ENCODE assay signal across 24 cellular contexts in the genomic region with DNA sequence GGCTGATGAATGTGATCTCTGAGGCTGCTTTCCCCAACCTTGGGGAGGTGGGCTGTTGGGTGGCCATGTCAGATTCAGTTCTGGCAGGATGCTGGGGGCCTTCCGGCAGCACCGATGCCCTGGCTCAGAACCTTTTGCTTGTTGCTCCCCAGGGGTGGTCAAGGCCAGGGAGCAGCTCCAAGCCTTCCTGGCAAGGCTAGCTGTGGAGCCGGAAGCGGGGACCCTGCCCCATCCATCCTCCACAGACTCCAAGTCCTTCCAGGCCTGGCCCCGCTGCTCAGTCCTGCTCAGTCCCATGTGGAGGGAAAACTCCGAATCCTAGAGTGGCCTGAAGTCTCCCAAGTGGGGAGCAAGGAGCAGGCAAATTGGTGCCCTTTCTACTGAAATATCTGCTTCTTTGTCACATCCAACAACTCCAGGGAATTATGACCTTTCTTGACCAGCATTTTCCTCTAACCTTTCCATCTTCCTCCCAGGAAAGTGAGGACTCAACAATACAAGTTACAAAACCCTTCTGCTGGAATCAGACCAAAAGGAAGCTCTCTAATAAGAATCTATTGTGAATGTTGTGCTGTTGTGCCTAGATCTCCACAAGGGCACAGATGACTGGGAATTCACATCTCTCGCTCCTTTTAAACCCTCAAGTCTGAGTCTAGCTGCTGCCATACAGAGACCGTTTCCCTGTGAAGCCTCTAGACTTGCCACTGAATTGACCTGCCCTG.
A peak's percentile ranks its signal among the peaks of the same experiment; 100 is the strongest.
DNase-seq lines count a peak whose midpoint lies in the region; ATAC-seq, FAIRE-seq and TF ChIP-seq lines count a peak whose summit lies in the region.
"Had no signal": no experiment of that assay in that cellular context is flagged by ENCODE, and none has a peak within 500 bp of the region (broad histone marks: within the 10 kb centered on the region; RNA-seq: fewer than 3 reads in every experiment).

No MANE protein-coding gene starts in this region.

- H2BK12ac ChIP-seq in trophoblast cell (ENCODE audit: low read length), result no peak overlapping the region

- H2BK5ac ChIP-seq in trophoblast cell (ENCODE audit: low read depth, low read length, poor library complexity), result no peak overlapping the region

- TF ChIP-seq EP300 in HepG2 (IDR thresholded peaks at IDR 0.05; ENCODE audit: low read depth in 2 of 2, low read length in 2 of 2) (no peak), HepG2 (CRISPR knock-in tag; IDR thresholded peaks at IDR 0.05; ENCODE audit: borderline replicate concordance) (no peak)

- H4K20me1 ChIP-seq in HepG2 (ENCODE audit: insufficient read depth, low read length), result no peaks in the 10 kb centered on the region

- H3K4me1 ChIP-seq in breast epithelium, result peaks cover 3 to 29% of the 10 kb centered on the region in 2 donors
- peaks cover 33% of the 10 kb centered on the region for H3K4me1 ChIP-seq in HepG2 (ENCODE audit: insufficient read depth, low read length)
- peaks cover 30% of the 10 kb centered on the region for H3K4me1 ChIP-seq in psoas muscle
- H3K4me1 ChIP-seq in uterus, result peaks cover 6 to 7% of the 10 kb centered on the region in 2 donors
- H3K4me1 ChIP-seq in trophoblast cell (ENCODE audit: control insufficient read depth in 1 of 2, insufficient read depth in 2 of 2, low read length in 2 of 2), result peaks cover 0 to 2% of the 10 kb centered on the region in 2 experiments
- H3K4me1 ChIP-seq: testis had no signal

- H2BK120ac ChIP-seq in trophoblast cell (ENCODE audit: insufficient read depth, low read length, poor library complexity), result no peak overlapping the region

- no peak overlapping the region for H4K8ac ChIP-seq in trophoblast cell (ENCODE audit: low read depth, low read length)

- H3K4me3 Mint-ChIP-seq in MCF 10A (ENCODE audit: unreplicated experiment) (no peak overlapping the region), Calu3 (ENCODE audit: low read depth, unreplicated experiment) (no peak overlapping the region)
- H3K4me3 Mint-ChIP-seq: activated B cell treated with CpG ODN at 0.5 μM for 24 hours; activated CD4-positive, alpha-beta memory T cell treated with anti-CD3 and anti-CD28 coated beads for 36 hours; naive B cell had no signal

- POLR2A ChIA-PET in MCF 10A (lab: Yijun Ruan, JAX) (interaction anchor here (2.0 kb wide), 1 partner anchor 20 kb away, joined by 4 read pairs; no protein-coding TSS in a partner anchor), HepG2 (lab: Yijun Ruan, JAX) (interaction anchor here (0.9 to 1.1 kb wide), 2 partner anchors 11 to 17 kb away, joined by 3 to 4 read pairs; no protein-coding TSS in a partner anchor)

- CTCF ChIA-PET in MCF 10A (lab: Yijun Ruan, JAX) (interaction anchor here (0.6 kb wide), 1 partner anchor 38 kb away, joined by 3 read pairs; no protein-coding TSS in a partner anchor), HepG2 (lab: Yijun Ruan, JAX; ENCODE audit: low intra/inter-chr PET ratio, low total read pairs) (interaction anchor here (1.2 to 3.0 kb wide), 3 partner anchors 125 to 149 kb away, joined by 3 to 13 read pairs (median 4); no protein-coding TSS in a partner anchor), Calu3 (lab: Charles Lee) (no interaction called here)

- no peak for TF ChIP-seq RAD21 in HepG2 (CRISPR knock-in tag; IDR thresholded peaks at IDR 0.05)

- H3K9me3 ChIP-seq in breast epithelium (no peaks in the 10 kb centered on the region), HepG2 (ENCODE audit: low read length) (no peaks in the 10 kb centered on the region), psoas muscle (no peaks in the 10 kb centered on the region), uterus (no peaks in the 10 kb centered on the region), trophoblast cell (ENCODE audit: insufficient read depth, low read depth, low read length) (no peaks in the 10 kb centered on the region)
- H3K9me3 ChIP-seq: testis had no signal

- H3K27me3 Mint-ChIP-seq in MCF 10A (ENCODE audit: insufficient read depth, unreplicated experiment) (no peaks in the 10 kb centered on the region), Calu3 (ENCODE audit: unreplicated experiment) (peaks cover 8% of the 10 kb centered on the region)

- H4K12ac ChIP-seq in trophoblast cell (ENCODE audit: low read depth, low read length), result no peak overlapping the region

- TF ChIP-seq POLR2A in breast epithelium (IDR thresholded peaks at IDR 0.05), result no peak
- TF ChIP-seq POLR2A in HepG2 (IDR thresholded peaks at IDR 0.05; ENCODE audit: insufficient read depth in 1 of 2, low read depth in 2 of 2, low read length in 2 of 2), result no peak
- no peak for TF ChIP-seq POLR2A in uterus (IDR thresholded peaks at IDR 0.05)

- H3K18ac ChIP-seq in trophoblast cell (ENCODE audit: low read length), result no peak overlapping the region

- no peak overlapping the region for H4K91ac ChIP-seq in trophoblast cell (ENCODE audit: low read depth, low read length)

- intact Hi-C loops in breast epithelium (cut with DNase I; ENCODE audit: low total_unique reads) (no loop called here), MCF 10A (cut with micrococcal nuclease) (no loop called here), HepG2 (cut with micrococcal nuclease; ENCODE audit: unreplicated experiment) (loop anchor here (2.0 kb wide), 1 partner anchor 107 kb away; no protein-coding TSS in a partner anchor), psoas muscle (cut with DNase I) (no loop called here), uterus (cut with DNase I; ENCODE audit: low total_unique reads) (no loop called here), Calu3 (cut with micrococcal nuclease; ENCODE audit: unreplicated experiment) (no loop called here), head of caudate nucleus (cut with DNase I) (no loop called here)

- H3K79me2 ChIP-seq in HepG2 (ENCODE audit: insufficient read depth, low read length), result no peaks in the 10 kb centered on the region
- no peaks in the 10 kb centered on the region for H3K79me2 ChIP-seq in trophoblast cell (ENCODE audit: control insufficient read depth, insufficient read depth, low read length, poor library complexity)

- H3K4ac ChIP-seq in trophoblast cell (ENCODE audit: low read depth, low read length), result no peak overlapping the region

- H3K27me3 ChIP-seq in breast epithelium (no peaks in the 10 kb centered on the region), HepG2 (ENCODE audit: control insufficient read depth in 1 of 2, insufficient read depth in 2 of 2, low read length in 2 of 2) (no peaks in the 10 kb centered on the region; a peak in 1 of 5 replicates), psoas muscle (ENCODE audit: insufficient read depth in 3 of 3, low read length in 2 of 3) (no peaks in the 10 kb centered on the region), uterus (no peaks in the 10 kb centered on the region), trophoblast cell (ENCODE audit: insufficient read depth, low read length) (no peaks in the 10 kb centered on the region)
- H3K27me3 ChIP-seq: testis had no signal

- DNase-seq in breast epithelium (ENCODE audit: low spot score in 2 of 2), result no peak
- no peak for DNase-seq in MCF 10A (ENCODE audit: unreplicated experiment)
- no peak for DNase-seq in HepG2 (ENCODE audit: low spot score)
- DNase-seq in psoas muscle, result no peak
- DNase-seq in uterus, result no peak
- no peak for DNase-seq in Calu3
- no peak for DNase-seq in trophoblast cell
- no peak for DNase-seq in head of caudate nucleus
- DNase-seq: activated B cell treated with CpG ODN at 0.5 μM for 24 hours; activated CD4-positive, alpha-beta memory T cell treated with anti-CD3 and anti-CD28 coated beads for 36 hours; activated effector memory CD4-positive, alpha-beta T cell treated with anti-CD3 and anti-CD28 coated beads, Interleukin-2, amount 50 U/mL, for 16 hours; DMS79 treated with DMSO at 0.1 percent for 48 hours; naive B cell; NCI-H1048; NCI-H1930; SHP77; stimulated activated CD4-positive, alpha-beta T cell treated with anti-CD3 and anti-CD28 coated beads, Interleukin-1b, Interleukin-23, amount 100 ng/mL, for 48 hours; SW 1271; testis had no signal

- H2AFZ ChIP-seq in HepG2 (ENCODE audit: low read length), result no peak overlapping the region
- no peak overlapping the region for H2AFZ ChIP-seq in trophoblast cell (ENCODE audit: insufficient read depth, low read length, poor library complexity)

- no peak overlapping the region for H3K23ac ChIP-seq in trophoblast cell (ENCODE audit: low read length)

- H3K4me3 ChIP-seq in breast epithelium, result no peak overlapping the region
- H3K4me3 ChIP-seq in HepG2 (replicated peaks in 1 of 3; ENCODE audit: insufficient read depth in 1 of 3, low read depth in 2 of 3, low read length in 3 of 3), result no peak overlapping the region
- H3K4me3 ChIP-seq in psoas muscle, result no peak overlapping the region
- H3K4me3 ChIP-seq in uterus, result no peak overlapping the region
- no peak overlapping the region for H3K4me3 ChIP-seq in trophoblast cell (ENCODE audit: low read depth, low read length)
- H3K4me3 ChIP-seq: testis had no signal

- no peak overlapping the region for H3K9ac ChIP-seq in HepG2 (ENCODE audit: insufficient read depth, low read depth, low read length)
- no peak overlapping the region for H3K9ac ChIP-seq in trophoblast cell (ENCODE audit: low read length)
- H3K9ac ChIP-seq: KMS-11 had no signal

- H3K27ac Mint-ChIP-seq in MCF 10A (ENCODE audit: low read depth, unreplicated experiment) (no peak overlapping the region), Calu3 (ENCODE audit: unreplicated experiment) (no peak overlapping the region)
- H3K27ac Mint-ChIP-seq: activated B cell treated with CpG ODN at 0.5 μM for 24 hours; activated CD4-positive, alpha-beta memory T cell treated with anti-CD3 and anti-CD28 coated beads for 36 hours; naive B cell had no signal

- 88% methylated on average over 5 of the region's 8 CpGs for WGBS in HepG2 (ENCODE audit: low lambda C conversion rate)
- 76 to 79% (median 78%) methylated on average over 8 of the region's 8 CpGs for WGBS in psoas muscle, 3 donors
- WGBS in trophoblast cell (ENCODE audit: extremely low coverage, insufficient coverage, insufficient read length), result no CpG with 5 or more reads among the region's 8 CpGs

- peak overlapping the region; percentile 90 to 95 for H3K27ac ChIP-seq in breast epithelium
- H3K27ac ChIP-seq in HepG2 (ENCODE audit: extremely low read length, insufficient read depth, low read length), result no peak overlapping the region
- H3K27ac ChIP-seq in psoas muscle, result peak overlapping the region; percentile 12
- peak overlapping the region; percentile 70 to 78 for H3K27ac ChIP-seq in uterus
- H3K27ac ChIP-seq in trophoblast cell (ENCODE audit: low read depth, low read length), result no peak overlapping the region
- H3K27ac ChIP-seq: 22Rv1, KMS-11, testis had no signal

- FAIRE-seq in HepG2 (lab: Jason Lieb, UNC), result no peak
- FAIRE-seq: bronchial epithelial cell, GM12891, islet of Langerhans had no signal

- H3K4me2 ChIP-seq in HepG2 (ENCODE audit: low read depth, low read length) (no peak overlapping the region), trophoblast cell (ENCODE audit: low read length) (no peak overlapping the region)
- H3K4me2 ChIP-seq: KMS-11 had no signal

- no peaks in the 10 kb centered on the region for H3K36me3 ChIP-seq in breast epithelium
- no peaks in the 10 kb centered on the region for H3K36me3 ChIP-seq in HepG2 (replicated peaks in 1 of 2; ENCODE audit: control insufficient read depth in 1 of 2, insufficient read depth in 2 of 2, low read length in 2 of 2)
- no peaks in the 10 kb centered on the region for H3K36me3 ChIP-seq in psoas muscle (ENCODE audit: insufficient read depth in 1 of 2, low read depth in 1 of 2)
- H3K36me3 ChIP-seq in uterus, result no peaks in the 10 kb centered on the region
- H3K36me3 ChIP-seq in trophoblast cell (ENCODE audit: control insufficient read depth in 1 of 2, insufficient read depth in 2 of 2, low read length in 2 of 2), result no peaks in the 10 kb centered on the region

- H3K4me1 Mint-ChIP-seq in MCF 10A (ENCODE audit: insufficient read depth, unreplicated experiment) (peaks cover 14% of the 10 kb centered on the region), Calu3 (ENCODE audit: low read depth, unreplicated experiment) (peaks cover 9% of the 10 kb centered on the region)

- in situ Hi-C loops in HepG2 (cut with HindIII; ENCODE audit: extremely low pct_ligation_motif_present, low pct_unique_long_range_greater_than_20kb), result no loop called here

- H3K9me3 Mint-ChIP-seq in MCF 10A (ENCODE audit: unreplicated experiment) (peaks cover 9% of the 10 kb centered on the region), Calu3 (ENCODE audit: low read depth, unreplicated experiment) (peaks cover 7% of the 10 kb centered on the region)
- H3K9me3 Mint-ChIP-seq: activated CD4-positive, alpha-beta memory T cell treated with anti-CD3 and anti-CD28 coated beads for 36 hours had no signal

- no TSS peak for BruUV-seq in MCF 10A (replicated peaks; lab: Mats Ljungman, UMichigan)
- BruUV-seq in HepG2 (replicated peaks; lab: Mats Ljungman, UMichigan), result no TSS peak
- BruUV-seq in Calu3 (replicated peaks; lab: Mats Ljungman, UMichigan), result no TSS peak

- no peak overlapping the region for H3K14ac ChIP-seq in trophoblast cell (ENCODE audit: low read length)

- H3K36me3 Mint-ChIP-seq in MCF 10A (ENCODE audit: insufficient read depth, unreplicated experiment) (no peaks in the 10 kb centered on the region), Calu3 (ENCODE audit: insufficient read depth, unreplicated experiment) (no peaks in the 10 kb centered on the region)

- H3K79me1 ChIP-seq in trophoblast cell (ENCODE audit: low read length), result no peaks in the 10 kb centered on the region

- no peak overlapping the region for H2AK5ac ChIP-seq in trophoblast cell (ENCODE audit: low read length)

- no peak for ATAC-seq in HepG2
- no peak for ATAC-seq in psoas muscle

- TF ChIP-seq CTCF in breast epithelium (IDR thresholded peaks at IDR 0.05) (no peak), MCF 10A (IDR thresholded peaks at IDR 0.05; ENCODE audit: unreplicated experiment) (no peak), HepG2 (CRISPR knock-in tag; IDR thresholded peaks at IDR 0.05) (no peak), psoas muscle (IDR thresholded peaks at IDR 0.05) (no peak), uterus (IDR thresholded peaks at IDR 0.05) (no peak), Calu3 (IDR thresholded peaks at IDR 0.05; ENCODE audit: unreplicated experiment) (no peak)

Comparison
In these comparisons a context has a peak if more than half of its experiments do, and no peak if none do; other contexts are left out.
1. H3K27ac ChIP-seq: peak in breast epithelium (2 of 2), psoas muscle (single experiment) and uterus (2 of 2); none in HepG2 (single experiment) and trophoblast cell (single experiment).